Comparison of ENCODE assay signal across 17 cellular contexts in genomic region chrX:133699023-133699728, GRCh38.
"Had no signal": no experiment of that assay in that cellular context is flagged by ENCODE, and none has a peak within 500 bp of the region (broad histone marks: within the 10 kb centered on the region; RNA-seq: fewer than 3 reads in every experiment).

No MANE protein-coding gene starts in this region.

- H3K4me3 ChIP-seq: hepatocyte had no signal

- H3K4me1 ChIP-seq: foreskin keratinocyte had no signal

- DNase-seq: activated B cell treated with CpG ODN at 0.5 μM for 24 hours; activated CD4-positive, alpha-beta T cell treated with anti-CD3 and anti-CD28 coated beads for 36 hours; activated CD4-positive, alpha-beta T cell treated with anti-CD3 and anti-CD28 coated beads, Interleukin-2, amount 50 U/mL, for 4 hours; activated CD8-positive, alpha-beta memory T cell treated with anti-CD3 and anti-CD28 coated beads for 24 hours; activated CD8-positive, alpha-beta memory T cell treated with anti-CD3 and anti-CD28 coated beads, Interleukin-2, amount 50 U/mL, for 4 hours; activated naive CD4-positive, alpha-beta T cell; activated T-cell treated with anti-CD3 and anti-CD28 coated beads, Interleukin-2, amount 50 U/mL, for 24 hours; effector CD4-positive, alpha-beta T cell; erythroblast; left cardiac atrium; occipital lobe; stimulated activated CD4-positive, alpha-beta T cell treated with anti-CD3 and anti-CD28 coated beads, Interleukin-2, amount 100 ng/mL, for 48 hours; stimulated activated naive CD4-positive, alpha-beta T cell treated with Interleukin-2 at 50 U/mL for 16 hours; SW 1271; T-helper 17 cell had no signal

- H3K27me3 ChIP-seq: foreskin keratinocyte, hepatocyte had no signal

- ATAC-seq: activated CD4-positive, alpha-beta T cell treated with anti-CD3 and anti-CD28 coated beads for 36 hours; foreskin keratinocyte; T-helper 17 cell had no signal

- H3K27ac ChIP-seq: foreskin keratinocyte, hepatocyte had no signal
